In genomic region chr2:145771526-145771925, GRCh38 we compare ENCODE assay signal across 1 cellular context.
TF ChIP-seq lines count a peak whose summit lies in the region.

No MANE protein-coding gene starts in this region.

TF ChIP-seq in SK-N-SH treated with all-trans-retinoic acid at 6 μM for 48 hours, 23 proteins besides CTCF, POLR2A, EP300 and RAD21 (continued from another document):
- TF ChIP-seq TSHZ2 (CRISPR knock-in tag; IDR thresholded peaks at IDR 0.05), result no peak
- TF ChIP-seq GLIS3 (CRISPR knock-in tag; IDR thresholded peaks at IDR 0.05), result no peak
- no peak for TF ChIP-seq TOX (CRISPR knock-in tag; IDR thresholded peaks at IDR 0.05; ENCODE audit: borderline replicate concordance)
- no peak for TF ChIP-seq CSDC2 (CRISPR knock-in tag; IDR thresholded peaks at IDR 0.05)
- no peak for TF ChIP-seq RARB (CRISPR knock-in tag; IDR thresholded peaks at IDR 0.05)
- TF ChIP-seq ARNTL (CRISPR knock-in tag; IDR thresholded peaks at IDR 0.05; ENCODE audit: borderline replicate concordance, low read depth), result no peak
